ENCODE assay signal across 1 cellular context in genomic region chr7:55254596-55255500, GRCh38.
TF ChIP-seq lines count a peak whose summit lies in the region.

No MANE protein-coding gene starts in this region.

TF ChIP-seq in HEK293, 187 proteins besides CTCF, POLR2A, EP300 and RAD21 (continued from another document):
- peak; percentile 43; the same call in 1 of the 2 replicates for TF ChIP-seq ZNF692 (tag by site-specific recombination; IDR thresholded peaks at IDR 0.05)
- peak; percentile 52; the same call in 1 of the 2 replicates for TF ChIP-seq GLIS2 (tag by site-specific recombination; IDR thresholded peaks at IDR 0.05)
- peak; percentile 15; the same call in 1 of the 2 replicates for TF ChIP-seq SP2 (tag by site-specific recombination; IDR thresholded peaks at IDR 0.05)
- TF ChIP-seq ZNF660 (tag by site-specific recombination; IDR thresholded peaks at IDR 0.05), result 0 out of 2 replicates have a peak, but pooled peaks have one; percentile 58
- no peak for TF ChIP-seq TCF7L2 (IDR thresholded peaks at IDR 0.05; ENCODE audit: borderline replicate concordance, low read depth, low read length)
- TF ChIP-seq ZEB2 (tag by site-specific recombination; IDR thresholded peaks at IDR 0.05), result peak; percentile 85
- TF ChIP-seq ZBTB21 (tag by site-specific recombination; IDR thresholded peaks at IDR 0.05), result no peak
- no peak for TF ChIP-seq ZNF792 (tag by site-specific recombination; IDR thresholded peaks at IDR 0.05)
- TF ChIP-seq ZNF114 (tag by site-specific recombination; IDR thresholded peaks at IDR 0.05), result no peak
- no peak for TF ChIP-seq ZNF24 (tag by site-specific recombination; IDR thresholded peaks at IDR 0.05)
- 0 out of 2 replicates have a peak, but pooled peaks have one; percentile 21 for TF ChIP-seq ZNF366 (tag by site-specific recombination; conservative IDR thresholded peaks at IDR 0.05)
- no peak for TF ChIP-seq ZNF311 (tag by site-specific recombination; IDR thresholded peaks at IDR 0.05; ENCODE audit: borderline replicate concordance)
- no peak for TF ChIP-seq HOXC10 (CRISPR knock-in tag; IDR thresholded peaks at IDR 0.05)
- no peak for TF ChIP-seq PRDM4 (tag by site-specific recombination; IDR thresholded peaks at IDR 0.05)
- no peak for TF ChIP-seq ZNF514 (tag by site-specific recombination; IDR thresholded peaks at IDR 0.05)
- 0 out of 2 replicates have a peak, but pooled peaks have one; percentile 61 for TF ChIP-seq ZNF777 (tag by site-specific recombination; IDR thresholded peaks at IDR 0.05; ENCODE audit: borderline replicate concordance)
- TF ChIP-seq ZNF394 (tag by site-specific recombination; IDR thresholded peaks at IDR 0.05; ENCODE audit: borderline replicate concordance), result peak; percentile 91
- no peak for TF ChIP-seq ZNF214 (tag by site-specific recombination; IDR thresholded peaks at IDR 0.05; ENCODE audit: borderline replicate concordance)
- no peak for TF ChIP-seq ZSCAN4 (tag by site-specific recombination; IDR thresholded peaks at IDR 0.05)
- TF ChIP-seq ZNF169 (tag by site-specific recombination; IDR thresholded peaks at IDR 0.05), result no peak
- TF ChIP-seq ZFP69B (tag by site-specific recombination; IDR thresholded peaks at IDR 0.05), result 0 out of 2 replicates have a peak, but pooled peaks have one; percentile 35
- no peak for TF ChIP-seq ZNF658 (tag by site-specific recombination; IDR thresholded peaks at IDR 0.05)
- TF ChIP-seq ZNF341 (tag by site-specific recombination; IDR thresholded peaks at IDR 0.05; ENCODE audit: low read depth), result peak; percentile 96
- peak; percentile 73; the same call in 1 of the 2 replicates for TF ChIP-seq ZSCAN30 (tag by site-specific recombination; IDR thresholded peaks at IDR 0.05)
